Comparison of ENCODE assay signal across 10 cellular contexts in the genomic region with DNA sequence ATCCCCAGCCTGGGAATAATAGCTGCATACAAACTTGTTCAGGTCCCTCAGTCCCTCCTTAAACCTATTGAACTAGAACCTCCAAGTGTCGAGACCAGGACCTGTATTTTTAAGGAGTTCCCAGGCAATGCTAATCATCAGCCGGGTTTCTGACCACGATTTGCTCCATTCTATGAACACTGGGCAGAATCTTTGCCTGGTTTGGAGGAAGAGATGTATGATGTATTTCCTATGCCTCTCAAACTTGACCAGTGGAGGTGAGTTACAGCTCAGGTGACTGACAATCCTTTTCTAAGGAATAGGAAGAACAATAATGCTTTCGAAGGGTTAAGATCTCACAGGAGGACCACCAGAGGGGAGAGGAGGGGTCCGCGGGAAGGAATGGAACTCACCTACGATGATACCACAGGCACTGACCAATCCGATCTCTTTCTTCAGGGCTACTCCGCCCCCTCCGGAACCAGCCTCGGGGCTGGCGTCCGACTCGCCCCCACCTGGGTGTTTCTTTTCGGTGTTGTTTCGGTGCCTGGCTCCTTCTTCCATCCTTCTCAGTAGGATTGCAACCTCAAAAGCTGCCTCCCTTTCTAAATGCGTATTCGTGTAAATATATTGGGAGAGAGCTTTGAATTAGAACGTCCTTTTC. TPM values are rescaled to one million over a fixed set of nuclear protein-coding genes. Genes with fewer than 3 reads are reported as not detected.
DNase-seq lines count a peak whose midpoint lies in the region; ATAC-seq, FAIRE-seq and TF ChIP-seq lines count a peak whose summit lies in the region.
"Had no signal": no experiment of that assay in that cellular context is flagged by ENCODE, and none has a peak within 500 bp of the region (broad histone marks: within the 10 kb centered on the region; RNA-seq: fewer than 3 reads in every experiment).

No MANE protein-coding gene starts in this region.

- peak overlapping the region; percentile 55 for H3K27ac ChIP-seq in RWPE1

- H3K4me3 ChIP-seq in GM08714 (ENCODE audit: low read length): peak overlapping the region; percentile 51
- peak overlapping the region; percentile 43 for H3K4me3 ChIP-seq in bronchial epithelial cell (ENCODE audit: low read depth, low read length)

- H3K36me3 ChIP-seq in bronchial epithelial cell (ENCODE audit: control insufficient read depth, insufficient read depth, low read length): no peaks in the 10 kb centered on the region

- TF ChIP-seq CTCF in RWPE1 (conservative IDR thresholded peaks at IDR 0.05; ENCODE audit: low read depth) (no peak), bronchial epithelial cell (IDR thresholded peaks at IDR 0.05; ENCODE audit: insufficient read depth, low read length, severe bottlenecking) (no peak)

- CTCF ChIA-PET in RWPE1 (lab: Yijun Ruan, JAX): interaction anchor here (0.6 to 1.9 kb wide), 4 partner anchors 7 to 62 kb away, joined by 3 to 11 read pairs (median 5); no protein-coding TSS in a partner anchor

- POLR2A ChIA-PET in RWPE1 (lab: Yijun Ruan, JAX; ENCODE audit: low non-redundant PET): interaction anchor here (0.7 to 0.8 kb wide), 2 partner anchors 45 to 88 kb away, joined by 3 to 4 read pairs; a partner anchor contains a TSS

- no peak for ATAC-seq in GM18519 (IDR thresholded peaks at IDR 0.05; ENCODE audit: low FRiP score, unreplicated experiment)
- no peak for ATAC-seq in GM18498 (IDR thresholded peaks at IDR 0.05; ENCODE audit: unreplicated experiment)

- no peaks in the 10 kb centered on the region for H3K27me3 ChIP-seq in bronchial epithelial cell (ENCODE audit: control insufficient read depth, insufficient read depth, low read length)

- no peak for FAIRE-seq in bronchial epithelial cell (lab: Jason Lieb, UNC)

- DNase-seq in RWPE1 (ENCODE audit: low spot score): peak; percentile 68
- peak; percentile 33 for DNase-seq in bronchial epithelial cell (ENCODE audit: low read depth)
- peak; percentile 30 for DNase-seq in kidney tubule cell (ENCODE audit: low spot score)
- peak; percentile 47 to 49 for DNase-seq in stimulated activated CD4-positive, alpha-beta T cell treated with anti-CD3 and anti-CD28 coated beads, Interleukin-2, amount 100 ng/mL, for 24 hours
- DNase-seq in HK-2 (ENCODE audit: unreplicated experiment): no peak

RNA-seq across cellular contexts. Expression of a gene that starts 1.0 kb away (rescaled TPM):
- total RNA-seq in bronchial epithelial cell: 1.1 and 9.0 TPM in 2 replicates

RNA-seq across cellular contexts. Expression of a gene that starts 55.2 kb away (rescaled TPM):
- total RNA-seq in bronchial epithelial cell: not detected in 2 replicates
- total RNA-seq: HT1080, renal cortical epithelial cell had no signal
